Comparison of ENCODE assay signal across 11 cellular contexts in the genomic region with DNA sequence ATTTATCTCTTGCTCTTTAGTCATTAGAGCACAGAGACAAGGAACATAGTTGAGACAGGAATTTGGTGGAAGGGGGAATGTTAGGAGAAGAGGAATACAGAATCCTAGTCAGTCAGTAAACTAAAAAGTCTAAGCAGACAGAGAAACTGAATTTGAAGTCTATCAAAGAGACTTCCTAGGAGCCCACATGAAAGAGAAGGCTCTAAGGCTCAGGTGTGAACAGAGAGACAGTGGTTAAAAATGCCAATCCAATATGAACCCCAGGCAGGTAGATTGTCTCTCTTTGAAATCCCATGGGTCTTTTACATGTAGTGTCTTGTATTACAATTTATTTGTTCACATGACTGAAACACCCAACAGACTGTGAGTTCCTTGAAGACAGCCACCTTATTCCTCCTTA.
"Had no signal": no experiment of that assay in that cellular context is flagged by ENCODE, and none has a peak within 500 bp of the region (broad histone marks: within the 10 kb centered on the region; RNA-seq: fewer than 3 reads in every experiment).

No MANE protein-coding gene starts in this region.

- H3K27ac ChIP-seq: GM23248 had no signal

- H3K9ac ChIP-seq: GM23248 had no signal

- H3K9me3 ChIP-seq: HAP-1 had no signal

- DNase-seq: GM23248, GOT3, H7, H9, HCEC 1CT, HFFc6 had no signal

- H3K4me1 ChIP-seq: HAP-1 had no signal

- FAIRE-seq: H1, H54 had no signal

- H3K4me2 ChIP-seq: GM23338 had no signal

- H3K27ac Mint-ChIP-seq: GM23338, H9, HFFc6 had no signal

- H3K4me3 ChIP-seq: GM23248, GM23338, HAP-1 had no signal

- H3K4me3 Mint-ChIP-seq: GM23338, H9, HFFc6 had no signal

- H3K36me3 ChIP-seq: HAP-1 had no signal

- H3K9me3 Mint-ChIP-seq: HFFc6 had no signal

- H2AFZ ChIP-seq: GM23248, GM23338 had no signal

- ATAC-seq: GM23338, HCT116 had no signal

- H3K4me1 Mint-ChIP-seq: GM23338, H9 had no signal
